Comparison of ENCODE assay signal across 10 cellular contexts in the genomic region with DNA sequence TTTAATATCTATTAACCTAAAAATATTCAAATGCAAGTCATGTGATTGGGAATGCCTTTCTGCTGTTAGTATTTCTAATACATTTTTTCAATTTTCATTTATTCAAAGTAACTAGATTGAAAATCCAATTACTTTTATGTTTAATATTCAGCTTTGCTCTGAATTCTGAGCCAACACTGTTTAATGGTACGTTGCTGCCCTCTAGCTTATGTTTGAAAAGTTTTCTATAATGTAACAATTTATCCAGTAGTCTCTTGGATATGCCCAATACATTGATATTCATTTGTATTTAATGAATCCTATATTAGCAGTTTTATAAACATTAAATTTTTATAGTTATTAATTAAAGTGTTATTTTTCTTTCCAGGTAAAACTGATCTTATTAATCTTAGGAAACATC. TPM values are rescaled to one million over a fixed set of nuclear protein-coding genes. Genes with fewer than 3 reads are reported as not detected.
DNase-seq lines count a peak whose midpoint lies in the region; ATAC-seq, FAIRE-seq and TF ChIP-seq lines count a peak whose summit lies in the region.
"Had no signal": no experiment of that assay in that cellular context is flagged by ENCODE, and none has a peak within 500 bp of the region (broad histone marks: within the 10 kb centered on the region; RNA-seq: fewer than 3 reads in every experiment).

No MANE protein-coding gene starts in this region.

- no peaks in the 10 kb centered on the region for H3K36me3 ChIP-seq in suprapubic skin

- no peak for TF ChIP-seq EP300 in suprapubic skin (IDR thresholded peaks at IDR 0.05)

- TF ChIP-seq CTCF in HFFc6 (IDR thresholded peaks at IDR 0.05) (peak; percentile 71), suprapubic skin (IDR thresholded peaks at IDR 0.05) (no peak)

- H3K27ac Mint-ChIP-seq in HFFc6, result no peak overlapping the region

- DNase-seq in ACHN, result peak; percentile 48
- DNase-seq in HFFc6, result peak; percentile 19
- peak; percentile 9 for DNase-seq in RPMI7951 (ENCODE audit: low read depth)
- DNase-seq in frontal cortex (ENCODE audit: low spot score in 2 of 2), result peak in 1 of 2 donors; percentile 32
- DNase-seq in suprapubic skin (ENCODE audit: low spot score in 2 of 2), result no peak
- DNase-seq in C1 segment of cervical spinal cord (lab: John Stamatoyannopoulos, UW), result no peak

- H3K4me3 ChIP-seq in suprapubic skin, result no peak overlapping the region

- H3K9me3 ChIP-seq in suprapubic skin, result no peaks in the 10 kb centered on the region

- ATAC-seq in GM21360 (IDR thresholded peaks at IDR 0.05; ENCODE audit: unreplicated experiment) (no peak), HG02970 (IDR thresholded peaks at IDR 0.05; ENCODE audit: low FRiP score, unreplicated experiment) (no peak)

- peak; percentile 92 for FAIRE-seq in frontal cortex (lab: Jason Lieb, UNC)

- H3K4me1 ChIP-seq in suprapubic skin, result no peaks in the 10 kb centered on the region
- H3K4me1 ChIP-seq: parathyroid adenoma had no signal

- H3K9me3 Mint-ChIP-seq in HFFc6, result no peaks in the 10 kb centered on the region

- H3K27me3 ChIP-seq in suprapubic skin, result no peaks in the 10 kb centered on the region

- no peak for TF ChIP-seq POLR2A in suprapubic skin (IDR thresholded peaks at IDR 0.05)

- H3K4me1 Mint-ChIP-seq in HFFc6 (ENCODE audit: low read depth), result no peaks in the 10 kb centered on the region

- H3K36me3 Mint-ChIP-seq in HFFc6 (ENCODE audit: low read depth), result no peaks in the 10 kb centered on the region

- WGBS in suprapubic skin, result 5% methylated on average over 1 of the region's 1 CpG

- no peak overlapping the region for H3K27ac ChIP-seq in suprapubic skin
- H3K27ac ChIP-seq: parathyroid adenoma had no signal

- no peak overlapping the region for H3K4me3 Mint-ChIP-seq in HFFc6

- in situ Hi-C loops in ACHN (cut with HindIII; ENCODE audit: low pct_ligation_motif_present, low pct_unique_long_range_greater_than_20kb, low sequenced_read_pairs), result no loop called here

- peaks cover 1% of the 10 kb centered on the region for H3K27me3 Mint-ChIP-seq in HFFc6 (ENCODE audit: insufficient read depth)

RNA-seq across cellular contexts. Expression of a gene that starts 47.4 kb away (rescaled TPM):
- not detected for total RNA-seq in HFFc6 (2021; fragmentation: NEBNext Ultra II Directional; extraction: Animal tissue kit (Norgen Biotek cat#: 25700))
- total RNA-seq in RPMI7951 (2014; rRNA removed; shearing (Covaris generic)), result not detected in 2 replicates
- total RNA-seq in frontal cortex, result 0.82 TPM
- under 1 TPM in 1 of 4 donors, not detected in 3; 0.30 TPM for total RNA-seq in suprapubic skin
- total RNA-seq: activated CD8-positive, alpha-beta memory T cell treated with anti-CD3 and anti-CD28 coated beads for 36 hours had no signal

Comparison
In these comparisons a context has a peak if more than half of its experiments do, and no peak if none do; other contexts are left out.
1. DNase-seq: peak in ACHN (single experiment), HFFc6 (single experiment) and RPMI7951 (single experiment); none in suprapubic skin (0 of 2) and C1 segment of cervical spinal cord (0 of 14).